11 cellular contexts compared by ENCODE assay signal in genomic region chr2:40844353-40845277, GRCh38.
DNase-seq lines count a peak whose midpoint lies in the region; ATAC-seq and TF ChIP-seq lines count a peak whose summit lies in the region.
"Had no signal": no experiment of that assay in that cellular context is flagged by ENCODE, and none has a peak within 500 bp of the region (broad histone marks: within the 10 kb centered on the region; RNA-seq: fewer than 3 reads in every experiment).

No MANE protein-coding gene starts in this region.

- H3K4me1 ChIP-seq in ACC112 (ENCODE audit: control insufficient read depth, insufficient read depth, low read length, unreplicated experiment) (no peaks in the 10 kb centered on the region), NT2/D1 (ENCODE audit: insufficient read depth, insufficient read length) (no peaks in the 10 kb centered on the region)
- H3K4me1 ChIP-seq: SJSA1, uterus had no signal

- DNase-seq in NT2/D1 (ENCODE audit: low read depth, low spot score) (peak; percentile 6), epithelial cell of esophagus (ENCODE audit: low read depth) (peak; percentile 69), SKM-1 (lab: John Stamatoyannopoulos, UW; ENCODE audit: unreplicated experiment) (no peak)
- DNase-seq in activated CD8-positive, alpha-beta memory T cell treated with anti-CD3 and anti-CD28 coated beads, Interleukin-2, amount 50 U/mL, for 48 hours: no peak
- DNase-seq: Calu3, uterus had no signal

- H3K9ac ChIP-seq in NT2/D1 (ENCODE audit: insufficient read length, low read depth): no peak overlapping the region

- no peaks in the 10 kb centered on the region for H3K79me2 ChIP-seq in ACC112 (ENCODE audit: control insufficient read depth, insufficient read depth, low read length, unreplicated experiment)

- no peaks in the 10 kb centered on the region for H3K36me3 ChIP-seq in ACC112 (ENCODE audit: insufficient read depth, low read length)
- H3K36me3 ChIP-seq in NT2/D1 (ENCODE audit: insufficient read depth, insufficient read length, low read length): no peaks in the 10 kb centered on the region
- H3K36me3 ChIP-seq: SJSA1, uterus had no signal

- H3K27ac ChIP-seq in ACC112 (ENCODE audit: low read depth, low read length): no peak overlapping the region
- H3K27ac ChIP-seq: SJSA1, uterus had no signal

- ATAC-seq in GM21360 (IDR thresholded peaks at IDR 0.05; ENCODE audit: unreplicated experiment) (peak; percentile 84), HG03280 (IDR thresholded peaks at IDR 0.05; ENCODE audit: unreplicated experiment) (no peak), HG03432 (IDR thresholded peaks at IDR 0.05; ENCODE audit: unreplicated experiment) (no peak)

- no peaks in the 10 kb centered on the region for H3K9me3 ChIP-seq in NT2/D1 (ENCODE audit: insufficient read depth, low read length)
- H3K9me3 ChIP-seq: SJSA1 had no signal

- no peaks in the 10 kb centered on the region for H3K27me3 ChIP-seq in ACC112 (ENCODE audit: insufficient read depth, low read length)
- no peaks in the 10 kb centered on the region for H3K27me3 ChIP-seq in NT2/D1 (ENCODE audit: insufficient read depth, insufficient read length)
- H3K27me3 ChIP-seq: SJSA1, uterus had no signal

- no peak overlapping the region for H3K4me3 ChIP-seq in ACC112 (ENCODE audit: low read depth, low read length)
- H3K4me3 ChIP-seq in NT2/D1 (ENCODE audit: insufficient read length, low read depth): no peak overlapping the region
- H3K4me3 ChIP-seq in epithelial cell of esophagus (ENCODE audit: low read length): no peak overlapping the region
- H3K4me3 ChIP-seq: SJSA1, uterus had no signal

- peak; percentile 13 for TF ChIP-seq CTCF in epithelial cell of esophagus (IDR thresholded peaks at IDR 0.05; ENCODE audit: insufficient read depth, low read depth, low read length, missing control alignments)

- peak overlapping the region; percentile 39 for H2AFZ ChIP-seq in ACC112 (ENCODE audit: low read length, unreplicated experiment)

Comparison
In these comparisons a context has a peak if more than half of its experiments do, and no peak if none do; other contexts are left out.
1. DNase-seq: peak in NT2/D1 (single experiment) and epithelial cell of esophagus (single experiment); none in activated CD8-positive, alpha-beta memory T cell treated with anti-CD3 and anti-CD28 coated beads, Interleukin-2, amount 50 U/mL, for 48 hours (single experiment) and SKM-1 (single experiment).